ENCODE assay signal across 8 cellular contexts in the genomic region with DNA sequence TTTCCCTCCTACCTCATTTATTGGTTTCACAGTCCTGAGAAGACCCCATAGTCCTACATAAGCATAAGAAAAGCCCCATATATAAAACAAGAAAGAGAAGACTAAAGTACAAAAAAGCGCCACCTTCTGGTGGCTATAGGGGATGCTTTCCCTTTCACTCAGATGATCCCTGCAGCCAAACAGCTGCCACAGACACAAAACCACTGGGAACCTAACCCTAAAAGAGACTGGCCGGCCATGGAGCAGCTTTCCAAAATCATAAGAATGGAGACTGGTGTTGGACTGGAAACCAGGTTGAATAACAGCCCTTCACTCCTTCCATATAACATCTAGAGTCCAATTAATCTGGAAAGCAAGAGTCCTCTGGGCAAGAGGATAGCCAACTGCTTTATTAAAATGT. TPM values are rescaled to one million over a fixed set of nuclear protein-coding genes. Genes with fewer than 3 reads are reported as not detected.
A peak's percentile ranks its signal among the peaks of the same experiment; 100 is the strongest.
DNase-seq lines count a peak whose midpoint lies in the region; ATAC-seq, FAIRE-seq and TF ChIP-seq lines count a peak whose summit lies in the region.

No MANE protein-coding gene starts in this region.

- no peaks in the 10 kb centered on the region for H3K36me3 Mint-ChIP-seq in natural killer cell

- no peak overlapping the region for H3K4me3 Mint-ChIP-seq in natural killer cell

- intact Hi-C loops in natural killer cell (cut with micrococcal nuclease) = loop anchor here (5.0 kb wide), 1 partner anchor 333 kb away; no protein-coding TSS in a partner anchor

- H3K27me3 Mint-ChIP-seq in natural killer cell (ENCODE audit: low read depth in 2 of 2) = no peaks in the 10 kb centered on the region

- peaks cover 12 to 24% of the 10 kb centered on the region in 2 donors for H3K4me1 Mint-ChIP-seq in natural killer cell

- TF ChIP-seq CTCF in WERI-Rb-1 (IDR thresholded peaks at IDR 0.05; ENCODE audit: low read depth, low read length) (peak; percentile 70), epithelial cell of esophagus (IDR thresholded peaks at IDR 0.05; ENCODE audit: insufficient read depth, low read depth, low read length, missing control alignments) (peak; percentile 59), natural killer cell (IDR thresholded peaks at IDR 0.05) (peak; percentile 74)

- no peak overlapping the region for H3K4me3 ChIP-seq in WERI-Rb-1 (ENCODE audit: low read depth, low read length)
- no peak overlapping the region for H3K4me3 ChIP-seq in epithelial cell of esophagus (ENCODE audit: low read length)

- no peak for FAIRE-seq in HTR-8/SVneo (lab: Jason Lieb, UNC)

- no peaks in the 10 kb centered on the region for H3K9me3 Mint-ChIP-seq in natural killer cell

- ATAC-seq in natural killer cell = peak; percentile 54 to 61 (median 61)
- ATAC-seq in HG02571 (IDR thresholded peaks at IDR 0.05; ENCODE audit: unreplicated experiment) = no peak
- ATAC-seq in GM21737 (IDR thresholded peaks at IDR 0.05; ENCODE audit: unreplicated experiment) = no peak
- no peak for ATAC-seq in HG03342 (IDR thresholded peaks at IDR 0.05; ENCODE audit: unreplicated experiment)

- H3K9me3 ChIP-seq in WERI-Rb-1 (ENCODE audit: severe bottlenecking) = no peaks in the 10 kb centered on the region

- no peaks in the 10 kb centered on the region for H3K27me3 ChIP-seq in WERI-Rb-1 (ENCODE audit: insufficient read depth, low read depth, severe bottlenecking)

- H3K27ac ChIP-seq in WERI-Rb-1 = no peak overlapping the region

- DNase-seq in DMS114 treated with DMSO at 0.1 percent for 48 hours (lab: John Stamatoyannopoulos, UW; ENCODE audit: unreplicated experiment) (peak; percentile 42), HTR-8/SVneo (ENCODE audit: insufficient read length, low spot score) (peak; percentile 61), WERI-Rb-1 (no peak), epithelial cell of esophagus (ENCODE audit: low read depth) (peak; percentile 42), natural killer cell (no peak)

- peaks cover 96% of the 10 kb centered on the region for H3K36me3 ChIP-seq in WERI-Rb-1

- H3K27ac Mint-ChIP-seq in natural killer cell = peak overlapping the region in 1 of 2 donors; percentile 11

RNA-seq across cellular contexts. Expression of gene DYNC1LI2, which starts 11.4 kb away (rescaled TPM):
- total RNA-seq in natural killer cell = 100 to 1,000 TPM; 105 to 115 (median 110) TPM

RNA-seq across cellular contexts. Expression of gene CMTM4, which starts 43.5 kb away (rescaled TPM):
- 1 to 10 TPM in 1 of 3 donors, under 1 TPM in 2; 0.61 to 1.4 (median 0.85) TPM for total RNA-seq in natural killer cell

Comparison
In these comparisons a context has a peak if more than half of its experiments do, and no peak if none do; other contexts are left out.
1. DNase-seq: peak in DMS114 treated with DMSO at 0.1 percent for 48 hours (single experiment), HTR-8/SVneo (single experiment) and epithelial cell of esophagus (single experiment); none in WERI-Rb-1 (single experiment) and natural killer cell (single experiment).
2. ATAC-seq: peak in natural killer cell (3 of 3); none in HG02571 (single experiment), GM21737 (single experiment) and HG03342 (single experiment).
3. Peak in every context shown above with its lines, with median percentiles within 50 percentile points of each other: CTCF ChIP-seq.